In genomic region chr12:64269161-64269560, GRCh38 we compare ENCODE assay signal across 19 cellular contexts.
"Had no signal": no experiment of that assay in that cellular context is flagged by ENCODE, and none has a peak within 500 bp of the region (broad histone marks: within the 10 kb centered on the region; RNA-seq: fewer than 3 reads in every experiment).

No MANE protein-coding gene starts in this region.

- DNase-seq: activated CD4-positive, alpha-beta T cell treated with anti-CD3 and anti-CD28 coated beads, Interleukin-2, amount 10 ng/mL, durations not matched to agents 7 days and 5 days; activated CD8-positive, alpha-beta memory T cell treated with anti-CD3 and anti-CD28 coated beads for 24 hours; activated naive CD4-positive, alpha-beta T cell; activated naive CD8-positive, alpha-beta T cell treated with anti-CD3 and anti-CD28 coated beads, Interleukin-2, amount 10 ng/mL, durations not matched to agents 7 days and 5 days; central memory CD4-positive, alpha-beta T cell; cortex of kidney; effector CD8-positive, alpha-beta T cell; esophagus squamous epithelium; glutamatergic neuron; kidney; left ventricle myocardium inferior; mucosa of descending colon; naive thymus-derived CD4-positive, alpha-beta T cell; pancreas; retina; stimulated activated CD4-positive, alpha-beta T cell treated with anti-CD3 and anti-CD28 coated beads, Interleukin-12 subunit alpha, Interleukin-12 subunit beta, amount 100 ng/mL, for 4 hours; stimulated activated CD4-positive, alpha-beta T cell treated with anti-CD3 and anti-CD28 coated beads, Interleukin-2, amount 100 ng/mL, for 24 hours; stomach; testis had no signal

- ATAC-seq: mucosa of descending colon; naive thymus-derived CD4-positive, alpha-beta T cell; pancreas had no signal
